1 cellular context compared by ENCODE assay signal in genomic region chr17:40596261-40596919, GRCh38.
TF ChIP-seq lines count a peak whose summit lies in the region.

No MANE protein-coding gene starts in this region.

TF ChIP-seq in GM12878, 131 proteins besides CTCF, POLR2A, EP300 and RAD21 (continued from another document and continues in another):
- TF ChIP-seq STAT3 (IDR thresholded peaks at IDR 0.05; ENCODE audit: low read depth, low read length), result no peak
- TF ChIP-seq SMAD5 (IDR thresholded peaks at IDR 0.05; ENCODE audit: low read depth), result no peak
- TF ChIP-seq ETV6 (conservative IDR thresholded peaks at IDR 0.05 in 1 of 2, IDR thresholded peaks at IDR 0.05 in 1 of 2; ENCODE audit: borderline replicate concordance in 1 of 2, low read depth in 1 of 2), result 0 out of 4 replicates have a peak, but pooled peaks of 1 of the 2 experiments have one; percentile 10
- TF ChIP-seq NKRF (conservative IDR thresholded peaks at IDR 0.05), result peak; percentile 39; the same call in 1 of the 2 replicates
- no peak for TF ChIP-seq TBL1XR1 (IDR thresholded peaks at IDR 0.05; ENCODE audit: low read depth, low read length)
- 0 out of 2 replicates have a peak, but pooled peaks have one; percentile 24 for TF ChIP-seq POLR2AphosphoS2 (IDR thresholded peaks at IDR 0.05; ENCODE audit: low read depth, low read length)
- no peak for TF ChIP-seq CEBPB (IDR thresholded peaks at IDR 0.05; ENCODE audit: borderline replicate concordance in 1 of 2, low read depth in 2 of 2, low read length in 2 of 2)
- no peak for TF ChIP-seq MLLT1 (IDR thresholded peaks at IDR 0.05)
- no peak for TF ChIP-seq EZH2 (IDR thresholded peaks at IDR 0.05; ENCODE audit: borderline replicate concordance, control insufficient read depth, low read depth, low read length)
- no peak for TF ChIP-seq ASH2L (IDR thresholded peaks at IDR 0.05; ENCODE audit: borderline replicate concordance, low read depth)
- no peak for TF ChIP-seq MYC (IDR thresholded peaks at IDR 0.05; ENCODE audit: insufficient read depth, insufficient read length, insufficient replicate concordance, low read length, severe bottlenecking)
- TF ChIP-seq HDAC2 (IDR thresholded peaks at IDR 0.05), result no peak
- no peak for TF ChIP-seq PAX5 (IDR thresholded peaks at IDR 0.05; ENCODE audit: borderline replicate concordance, low read depth, low read length)
- TF ChIP-seq HCFC1 (IDR thresholded peaks at IDR 0.05; ENCODE audit: low read length), result no peak
- no peak; a peak in 1 of 4 replicates for TF ChIP-seq BHLHE40 (IDR thresholded peaks at IDR 0.05; ENCODE audit: borderline replicate concordance in 1 of 2, low read depth in 2 of 2, low read length in 1 of 2)
- TF ChIP-seq, protein P1, sequence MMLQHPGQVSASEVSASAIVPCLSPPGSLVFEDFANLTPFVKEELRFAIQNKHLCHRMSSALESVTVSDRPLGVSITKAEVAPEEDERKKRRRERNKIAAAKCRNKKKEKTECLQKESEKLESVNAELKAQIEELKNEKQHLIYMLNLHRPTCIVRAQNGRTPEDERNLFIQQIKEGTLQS (IDR thresholded peaks at IDR 0.05; ENCODE audit: borderline replicate concordance, extremely low read depth, low read depth, low read length), result peak; percentile 68; the same call in 1 of the 2 replicates
- TF ChIP-seq HDGF (IDR thresholded peaks at IDR 0.05), result 0 out of 2 replicates have a peak, but pooled peaks have one; percentile 41
- TF ChIP-seq ZNF207 (IDR thresholded peaks at IDR 0.05; ENCODE audit: borderline replicate concordance), result no peak
- no peak for TF ChIP-seq CHD4 (IDR thresholded peaks at IDR 0.05)
- TF ChIP-seq EGR1 (IDR thresholded peaks at IDR 0.05; ENCODE audit: borderline replicate concordance in 1 of 2, low read depth in 2 of 2, low read length in 2 of 2), result no peak
- no peak for TF ChIP-seq ZBTB40 (IDR thresholded peaks at IDR 0.05; ENCODE audit: borderline replicate concordance)
- TF ChIP-seq SMARCA5 (IDR thresholded peaks at IDR 0.05), result no peak
- no peak for TF ChIP-seq ZNF622 (IDR thresholded peaks at IDR 0.05)
- TF ChIP-seq, protein P2, sequence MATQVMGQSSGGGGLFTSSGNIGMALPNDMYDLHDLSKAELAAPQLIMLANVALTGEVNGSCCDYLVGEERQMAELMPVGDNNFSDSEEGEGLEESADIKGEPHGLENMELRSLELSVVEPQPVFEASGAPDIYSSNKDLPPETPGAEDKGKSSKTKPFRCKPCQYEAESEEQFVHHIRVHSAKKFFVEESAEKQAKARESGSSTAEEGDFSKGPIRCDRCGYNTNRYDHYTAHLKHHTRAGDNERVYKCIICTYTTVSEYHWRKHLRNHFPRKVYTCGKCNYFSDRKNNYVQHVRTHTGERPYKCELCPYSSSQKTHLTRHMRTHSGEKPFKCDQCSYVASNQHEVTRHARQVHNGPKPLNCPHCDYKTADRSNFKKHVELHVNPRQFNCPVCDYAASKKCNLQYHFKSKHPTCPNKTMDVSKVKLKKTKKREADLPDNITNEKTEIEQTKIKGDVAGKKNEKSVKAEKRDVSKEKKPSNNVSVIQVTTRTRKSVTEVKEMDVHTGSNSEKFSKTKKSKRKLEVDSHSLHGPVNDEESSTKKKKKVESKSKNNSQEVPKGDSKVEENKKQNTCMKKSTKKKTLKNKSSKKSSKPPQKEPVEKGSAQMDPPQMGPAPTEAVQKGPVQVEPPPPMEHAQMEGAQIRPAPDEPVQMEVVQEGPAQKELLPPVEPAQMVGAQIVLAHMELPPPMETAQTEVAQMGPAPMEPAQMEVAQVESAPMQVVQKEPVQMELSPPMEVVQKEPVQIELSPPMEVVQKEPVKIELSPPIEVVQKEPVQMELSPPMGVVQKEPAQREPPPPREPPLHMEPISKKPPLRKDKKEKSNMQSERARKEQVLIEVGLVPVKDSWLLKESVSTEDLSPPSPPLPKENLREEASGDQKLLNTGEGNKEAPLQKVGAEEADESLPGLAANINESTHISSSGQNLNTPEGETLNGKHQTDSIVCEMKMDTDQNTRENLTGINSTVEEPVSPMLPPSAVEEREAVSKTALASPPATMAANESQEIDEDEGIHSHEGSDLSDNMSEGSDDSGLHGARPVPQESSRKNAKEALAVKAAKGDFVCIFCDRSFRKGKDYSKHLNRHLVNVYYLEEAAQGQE (IDR thresholded peaks at IDR 0.05; ENCODE audit: low read depth, low read length), result no peak
- no peak for TF ChIP-seq CEBPZ (IDR thresholded peaks at IDR 0.05; ENCODE audit: low read depth, low read length)
- TF ChIP-seq, protein P3, sequence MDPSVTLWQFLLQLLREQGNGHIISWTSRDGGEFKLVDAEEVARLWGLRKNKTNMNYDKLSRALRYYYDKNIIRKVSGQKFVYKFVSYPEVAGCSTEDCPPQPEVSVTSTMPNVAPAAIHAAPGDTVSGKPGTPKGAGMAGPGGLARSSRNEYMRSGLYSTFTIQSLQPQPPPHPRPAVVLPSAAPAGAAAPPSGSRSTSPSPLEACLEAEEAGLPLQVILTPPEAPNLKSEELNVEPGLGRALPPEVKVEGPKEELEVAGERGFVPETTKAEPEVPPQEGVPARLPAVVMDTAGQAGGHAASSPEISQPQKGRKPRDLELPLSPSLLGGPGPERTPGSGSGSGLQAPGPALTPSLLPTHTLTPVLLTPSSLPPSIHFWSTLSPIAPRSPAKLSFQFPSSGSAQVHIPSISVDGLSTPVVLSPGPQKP (IDR thresholded peaks at IDR 0.05; ENCODE audit: low read depth, low read length), result no peak
- no peak for TF ChIP-seq GABPA (IDR thresholded peaks at IDR 0.05; ENCODE audit: low read depth)
- TF ChIP-seq ZNF274 (IDR thresholded peaks at IDR 0.05; ENCODE audit: insufficient read depth, insufficient read length), result no peak
- no peak for TF ChIP-seq CREM (IDR thresholded peaks at IDR 0.05; ENCODE audit: low read depth)
- 0 out of 2 replicates have a peak, but pooled peaks have one; percentile 44 for TF ChIP-seq LARP7 (IDR thresholded peaks at IDR 0.05)
- TF ChIP-seq STAT1 (conservative IDR thresholded peaks at IDR 0.05), result no peak
- TF ChIP-seq JUND (IDR thresholded peaks at IDR 0.05; ENCODE audit: low read depth, low read length), result no peak
- no peak for TF ChIP-seq RELA (IDR thresholded peaks at IDR 0.05; ENCODE audit: borderline replicate concordance, partially characterized antibody)
- TF ChIP-seq TARDBP (IDR thresholded peaks at IDR 0.05; ENCODE audit: borderline replicate concordance), result no peak
- TF ChIP-seq IKZF1 (conservative IDR thresholded peaks at IDR 0.05), result no peak; the same call in 1 of the 2 replicates
- TF ChIP-seq IKZF2 (IDR thresholded peaks at IDR 0.05), result 0 out of 4 replicates have a peak, but pooled peaks of 1 of the 2 experiments have one; percentile 12
- no peak for TF ChIP-seq RB1 (IDR thresholded peaks at IDR 0.05; ENCODE audit: borderline replicate concordance)
- TF ChIP-seq ATF2 (IDR thresholded peaks at IDR 0.05; ENCODE audit: low read length), result no peak
- TF ChIP-seq SUZ12 (IDR thresholded peaks at IDR 0.05; ENCODE audit: unreplicated experiment), result no peak
- TF ChIP-seq MTA2 (IDR thresholded peaks at IDR 0.05; ENCODE audit: low read depth), result no peak
- TF ChIP-seq, protein P4, sequence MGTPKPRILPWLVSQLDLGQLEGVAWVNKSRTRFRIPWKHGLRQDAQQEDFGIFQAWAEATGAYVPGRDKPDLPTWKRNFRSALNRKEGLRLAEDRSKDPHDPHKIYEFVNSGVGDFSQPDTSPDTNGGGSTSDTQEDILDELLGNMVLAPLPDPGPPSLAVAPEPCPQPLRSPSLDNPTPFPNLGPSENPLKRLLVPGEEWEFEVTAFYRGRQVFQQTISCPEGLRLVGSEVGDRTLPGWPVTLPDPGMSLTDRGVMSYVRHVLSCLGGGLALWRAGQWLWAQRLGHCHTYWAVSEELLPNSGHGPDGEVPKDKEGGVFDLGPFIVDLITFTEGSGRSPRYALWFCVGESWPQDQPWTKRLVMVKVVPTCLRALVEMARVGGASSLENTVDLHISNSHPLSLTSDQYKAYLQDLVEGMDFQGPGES (IDR thresholded peaks at IDR 0.05), result no peak; the same call in 1 of the 2 replicates
